ENCODE assay signal across 16 cellular contexts in the genomic region with DNA sequence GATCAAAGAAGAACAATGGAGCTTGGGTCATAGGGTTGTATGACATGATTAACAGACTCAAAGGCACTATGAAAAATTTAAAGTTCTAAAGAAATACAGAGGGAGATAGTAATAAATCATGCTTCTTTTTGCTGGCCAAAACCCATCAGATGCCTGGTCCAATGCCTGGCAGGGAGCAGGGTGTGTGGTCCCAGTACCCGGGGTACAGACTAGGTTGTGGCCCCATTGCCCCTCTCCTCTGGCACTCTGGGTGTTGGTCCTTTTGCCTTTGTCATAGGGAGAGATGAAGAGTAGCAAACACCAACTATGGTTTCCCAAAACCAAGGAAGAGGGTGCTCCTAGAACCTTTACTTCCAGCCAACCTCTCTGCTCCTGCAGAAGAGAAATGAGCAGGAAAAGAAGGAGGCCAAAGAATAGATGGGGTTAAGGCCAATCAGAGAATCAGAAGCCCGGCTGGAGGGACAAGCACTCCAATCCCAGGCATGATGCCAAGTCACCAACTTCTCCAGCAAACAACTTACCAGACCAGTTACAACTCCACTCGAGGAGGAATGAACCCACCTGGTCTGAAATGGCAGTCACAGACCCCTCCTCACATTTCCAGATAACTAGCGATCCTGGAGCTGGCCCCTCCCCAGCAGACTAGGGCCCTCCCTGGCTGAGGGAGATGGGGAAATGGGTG. TPM values are rescaled to one million over a fixed set of nuclear protein-coding genes. Genes with fewer than 3 reads are reported as not detected.
A peak's percentile ranks its signal among the peaks of the same experiment; 100 is the strongest.
DNase-seq lines count a peak whose midpoint lies in the region; ATAC-seq and TF ChIP-seq lines count a peak whose summit lies in the region.
"Had no signal": no experiment of that assay in that cellular context is flagged by ENCODE, and none has a peak within 500 bp of the region (broad histone marks: within the 10 kb centered on the region; RNA-seq: fewer than 3 reads in every experiment).

No MANE protein-coding gene starts in this region.

- H3K36me3 Mint-ChIP-seq in CD4-positive, CD25-positive, alpha-beta regulatory T cell: no peaks in the 10 kb centered on the region
- no peaks in the 10 kb centered on the region for H3K36me3 Mint-ChIP-seq in natural killer cell treated with Interleukin-12 subunit alpha and Interleukin-12 subunit beta and Interleukin-15 and Interleukin-18, amount 100 ng/mL, for 72 hours
- H3K36me3 Mint-ChIP-seq: activated naive CD8-positive, alpha-beta T cell treated with anti-CD3 and anti-CD28 coated beads, Interleukin-2, amount 10 ng/mL, durations not matched to agents 7 days and 5 days had no signal

- peaks cover 10% of the 10 kb centered on the region for H3K4me1 ChIP-seq in CD4-positive, CD25-positive, alpha-beta regulatory T cell (ENCODE audit: control insufficient read depth, insufficient read depth, low read length, poor library complexity, severe bottlenecking)
- peaks cover 49% of the 10 kb centered on the region for H3K4me1 ChIP-seq in HUES6 (ENCODE audit: control insufficient read depth, insufficient read depth, low read length)
- peaks cover 8% of the 10 kb centered on the region for H3K4me1 ChIP-seq in prostate gland (replicated peaks)

- H3K9ac ChIP-seq in HUES6 (ENCODE audit: low read length): peak overlapping the region; percentile 13

- no peak overlapping the region for H3K4me3 ChIP-seq in CD4-positive, CD25-positive, alpha-beta regulatory T cell (ENCODE audit: low read depth, low read length)
- H3K4me3 ChIP-seq in HUES6 (ENCODE audit: low read depth, low read length) (peak overlapping the region; percentile 86), dorsolateral prefrontal cortex (peak overlapping the region in 49 of 59 donors; percentile 41 to 87 (median 74)), prostate gland (no peak overlapping the region)

- H3K9me3 ChIP-seq in CD4-positive, CD25-positive, alpha-beta regulatory T cell (ENCODE audit: control insufficient read depth in 2 of 2, low read length in 2 of 2): no peaks in the 10 kb centered on the region
- no peaks in the 10 kb centered on the region for H3K9me3 ChIP-seq in HUES6 (ENCODE audit: control insufficient read depth, insufficient read depth, low read depth, low read length)
- no peaks in the 10 kb centered on the region for H3K9me3 ChIP-seq in prostate gland
- H3K9me3 ChIP-seq: Peyer's patch, stomach had no signal

- H3K4me1 Mint-ChIP-seq in CD4-positive, CD25-positive, alpha-beta regulatory T cell: peaks cover 0 to 15% (median 5%) of the 10 kb centered on the region in 4 donors
- peaks cover 8% of the 10 kb centered on the region in 2 donors for H3K4me1 Mint-ChIP-seq in natural killer cell treated with Interleukin-12 subunit alpha and Interleukin-12 subunit beta and Interleukin-15 and Interleukin-18, amount 100 ng/mL, for 72 hours (ENCODE audit: low read depth in 2 of 2)

- TF ChIP-seq CTCF in dorsolateral prefrontal cortex (IDR thresholded peaks at IDR 0.05 in 54 of 56, conservative IDR thresholded peaks at IDR 0.05 in 2 of 56; ENCODE audit: low read depth in 1 of 56, partially characterized antibody in 56 of 56) (no peak), prostate gland (IDR thresholded peaks at IDR 0.05) (no peak)

- intact Hi-C loops in dorsolateral prefrontal cortex (cut with DNase I) (loop anchor here in 1 of 2 donors (2.0 kb wide), 1 partner anchor 21 kb away; no protein-coding TSS in a partner anchor), prostate gland (cut with DNase I) (no loop called here)

- H3K9me3 Mint-ChIP-seq in CD4-positive, CD25-positive, alpha-beta regulatory T cell: no peaks in the 10 kb centered on the region
- H3K9me3 Mint-ChIP-seq in natural killer cell treated with Interleukin-12 subunit alpha and Interleukin-12 subunit beta and Interleukin-15 and Interleukin-18, amount 100 ng/mL, for 72 hours: no peaks in the 10 kb centered on the region
- H3K9me3 Mint-ChIP-seq: activated naive CD8-positive, alpha-beta T cell treated with anti-CD3 and anti-CD28 coated beads, Interleukin-2, amount 10 ng/mL, durations not matched to agents 7 days and 5 days; dendritic cell treated with granulocyte-macrophage colony-stimulating factor and Interleukin-4, amounts not matched to agents 40 ng/mL and 50 ng/mL, for 4 days; T-helper 2 cell treated with Interferon-gamma antibody and Interleukin-4, amounts not matched to agents 5 μg/mL and 100 μg/mL, for 36 hours had no signal

- ATAC-seq in CD4-positive, CD25-positive, alpha-beta regulatory T cell (ENCODE audit: low read depth in 2 of 2): no peak
- no peak for ATAC-seq in natural killer cell treated with Interleukin-12 subunit alpha and Interleukin-12 subunit beta and Interleukin-15 and Interleukin-18, amount 100 ng/mL, for 72 hours
- no peak for ATAC-seq in HG03097 (IDR thresholded peaks at IDR 0.05; ENCODE audit: low FRiP score, unreplicated experiment)

- H3K36me3 ChIP-seq in CD4-positive, CD25-positive, alpha-beta regulatory T cell (ENCODE audit: control insufficient read depth, insufficient read depth, low read length): no peaks in the 10 kb centered on the region
- H3K36me3 ChIP-seq in HUES6 (ENCODE audit: control insufficient read depth, insufficient read depth, low read length): peaks cover 23% of the 10 kb centered on the region
- no peaks in the 10 kb centered on the region for H3K36me3 ChIP-seq in prostate gland
- H3K36me3 ChIP-seq: Peyer's patch, stomach had no signal

- H3K27ac ChIP-seq in CD4-positive, CD25-positive, alpha-beta regulatory T cell (ENCODE audit: insufficient read depth, low read length, poor library complexity, severe bottlenecking): no peak overlapping the region
- no peak overlapping the region for H3K27ac ChIP-seq in HUES6 (ENCODE audit: low read depth, low read length)
- H3K27ac ChIP-seq in dorsolateral prefrontal cortex: peak overlapping the region in 1 of 59 donors; percentile 83
- H3K27ac ChIP-seq in prostate gland: no peak overlapping the region
- H3K27ac ChIP-seq: Peyer's patch, stomach had no signal

- peak overlapping the region; percentile 7 to 65 (median 46) for H3K4me3 Mint-ChIP-seq in CD4-positive, CD25-positive, alpha-beta regulatory T cell
- H3K4me3 Mint-ChIP-seq in natural killer cell treated with Interleukin-12 subunit alpha and Interleukin-12 subunit beta and Interleukin-15 and Interleukin-18, amount 100 ng/mL, for 72 hours: peak overlapping the region; percentile 68

- no peak for DNase-seq in CD4-positive, CD25-positive, alpha-beta regulatory T cell
- DNase-seq in dorsolateral prefrontal cortex: peak in 1 of 10 donors; percentile 10
- no peak for DNase-seq in natural killer cell treated with Interleukin-12 subunit alpha and Interleukin-12 subunit beta and Interleukin-15 and Interleukin-18, amount 100 ng/mL, for 72 hours (ENCODE audit: low spot score)
- DNase-seq in prostate gland (ENCODE audit: low spot score): no peak
- no peak for DNase-seq in ureter (ENCODE audit: low spot score)
- no peak for DNase-seq in midbrain (lab: John Stamatoyannopoulos, UW)
- DNase-seq: activated naive CD8-positive, alpha-beta T cell treated with anti-CD3 and anti-CD28 coated beads, Interleukin-2, amount 10 ng/mL, durations not matched to agents 7 days and 5 days; stimulated activated CD4-positive, alpha-beta T cell treated with anti-CD3 and anti-CD28 coated beads, Interleukin-4, amount 100 ng/mL, for 4 hours; stomach had no signal

- peaks cover 33% of the 10 kb centered on the region for H3K27me3 ChIP-seq in CD4-positive, CD25-positive, alpha-beta regulatory T cell (ENCODE audit: control insufficient read depth, insufficient read depth, low read length)
- peaks cover 17% of the 10 kb centered on the region; the same call in 1 of the 2 replicates for H3K27me3 ChIP-seq in HUES6 (ENCODE audit: control insufficient read depth, insufficient read depth, low read length)
- peaks cover 0 to 6% (median 0%) of the 10 kb centered on the region in 45 donors for H3K27me3 ChIP-seq in dorsolateral prefrontal cortex
- no peaks in the 10 kb centered on the region for H3K27me3 ChIP-seq in prostate gland (replicated peaks; ENCODE audit: insufficient read depth)

- peaks cover 74% of the 10 kb centered on the region for H3K27me3 Mint-ChIP-seq in CD4-positive, CD25-positive, alpha-beta regulatory T cell
- peaks cover 34 to 60% of the 10 kb centered on the region in 2 donors for H3K27me3 Mint-ChIP-seq in natural killer cell treated with Interleukin-12 subunit alpha and Interleukin-12 subunit beta and Interleukin-15 and Interleukin-18, amount 100 ng/mL, for 72 hours

- 15% methylated on average over 4 of the region's 4 CpGs for WGBS in prostate gland

- no peak for TF ChIP-seq POLR2A in prostate gland (IDR thresholded peaks at IDR 0.05)

- H3K27ac Mint-ChIP-seq in CD4-positive, CD25-positive, alpha-beta regulatory T cell: no peak overlapping the region
- H3K27ac Mint-ChIP-seq in natural killer cell treated with Interleukin-12 subunit alpha and Interleukin-12 subunit beta and Interleukin-15 and Interleukin-18, amount 100 ng/mL, for 72 hours: no peak overlapping the region
- H3K27ac Mint-ChIP-seq: activated naive CD8-positive, alpha-beta T cell treated with anti-CD3 and anti-CD28 coated beads, Interleukin-2, amount 10 ng/mL, durations not matched to agents 7 days and 5 days; dendritic cell treated with granulocyte-macrophage colony-stimulating factor and Interleukin-4, amounts not matched to agents 40 ng/mL and 50 ng/mL, for 4 days; T-helper 2 cell treated with Interferon-gamma antibody and Interleukin-4, amounts not matched to agents 5 μg/mL and 100 μg/mL, for 36 hours had no signal

RNA-seq across cellular contexts. Expression of a gene that starts 1.8 kb away (rescaled TPM):
- not detected for total RNA-seq in CD4-positive, CD25-positive, alpha-beta regulatory T cell
- not detected for polyA plus RNA-seq in CD4-positive, CD25-positive, alpha-beta regulatory T cell
- total RNA-seq in dorsolateral prefrontal cortex (10 to 100 TPM in 2 of 120 experiments, 1 to 10 TPM in 118; 1.7 to 11.7 (median 4.9) TPM), prostate gland (1 to 10 TPM in 1 of 2 donors, under 1 TPM in 1; 0.05 to 2.7 TPM), ureter (1.6 TPM)
- not detected for total RNA-seq in natural killer cell treated with Interleukin-12 subunit alpha and Interleukin-12 subunit beta and Interleukin-15 and Interleukin-18, amount 100 ng/mL, for 72 hours
- total RNA-seq: activated naive CD8-positive, alpha-beta T cell treated with anti-CD3 and anti-CD28 coated beads, Interleukin-2, amount 10 ng/mL, durations not matched to agents 7 days and 5 days; LHCN-M2; Peyer's patch; pulmonary artery endothelial cell had no signal

RNA-seq across cellular contexts. Expression of a gene that starts 46.7 kb away (rescaled TPM):
- total RNA-seq in CD4-positive, CD25-positive, alpha-beta regulatory T cell: 0.10 TPM
- polyA plus RNA-seq in CD4-positive, CD25-positive, alpha-beta regulatory T cell: under 1 TPM in 1 of 4 donors, not detected in 3; 0.26 TPM
- total RNA-seq in dorsolateral prefrontal cortex (10 to 100 TPM in 54 of 120 experiments, 1 to 10 TPM in 66; 4.9 to 22.3 (median 9.6) TPM), prostate gland (1 to 10 TPM in 1 of 2 donors, under 1 TPM in 1; 0.14 to 4.6 TPM), ureter (2.1 TPM)
- total RNA-seq in natural killer cell treated with Interleukin-12 subunit alpha and Interleukin-12 subunit beta and Interleukin-15 and Interleukin-18, amount 100 ng/mL, for 72 hours: under 1 TPM; 0.07 to 0.20 TPM

Comparison
In these comparisons a context has a peak if more than half of its experiments do, and no peak if none do; other contexts are left out.
1. H3K4me3 ChIP-seq: peak in HUES6 (single experiment) and dorsolateral prefrontal cortex (49 of 59); none in CD4-positive, CD25-positive, alpha-beta regulatory T cell (single experiment) and prostate gland (0 of 2).